ENCODE assay signal across 19 cellular contexts in genomic region chr4:152965614-152966013, GRCh38.
DNase-seq lines count a peak whose midpoint lies in the region; ATAC-seq lines count a peak whose summit lies in the region.
"Had no signal": no experiment of that assay in that cellular context is flagged by ENCODE, and none has a peak within 500 bp of the region (broad histone marks: within the 10 kb centered on the region; RNA-seq: fewer than 3 reads in every experiment).

No MANE protein-coding gene starts in this region.

- DNase-seq in islet precursor cell: peak; percentile 24
- no peak for DNase-seq in activated effector memory CD4-positive, alpha-beta T cell treated with Interleukin-2 at 50 U/mL for 16 hours
- DNase-seq: activated gamma-delta T cell treated with Interleukin-2 at 50 U/mL for 16 hours, EL, H9, KBM-7, NCI-H1105, NCI-H2171, NCI-H774, SIG-M5, T1000, thyroid gland had no signal

- ATAC-seq in GM19023 (IDR thresholded peaks at IDR 0.05; ENCODE audit: unreplicated experiment) (peak; percentile 57), GM21737 (IDR thresholded peaks at IDR 0.05; ENCODE audit: unreplicated experiment) (peak; percentile 75), HG03520 (IDR thresholded peaks at IDR 0.05; ENCODE audit: unreplicated experiment) (peak; percentile 75), HG02571 (IDR thresholded peaks at IDR 0.05; ENCODE audit: unreplicated experiment) (no peak), GM18873 (IDR thresholded peaks at IDR 0.05; ENCODE audit: low FRiP score, unreplicated experiment) (no peak), HG02678 (IDR thresholded peaks at IDR 0.05; ENCODE audit: unreplicated experiment) (no peak)
- ATAC-seq: stimulated activated memory B cell treated with anti-CD40 and anti-IgM and Interleukin-4, amounts not matched to agents 10 μg/mL and 1 μg/mL and 100 μg/mL, for 72 hours had no signal

Comparison
In these comparisons a context has a peak if more than half of its experiments do, and no peak if none do; other contexts are left out.
1. ATAC-seq: peak in GM19023 (single experiment), GM21737 (single experiment) and HG03520 (single experiment); none in HG02571 (single experiment), GM18873 (single experiment) and HG02678 (single experiment).